In genomic region chr12:5071496-5071895, GRCh38 we compare ENCODE assay signal across 25 cellular contexts. TPM values are rescaled to one million over a fixed set of nuclear protein-coding genes. Genes with fewer than 3 reads are reported as not detected.
DNase-seq lines count a peak whose midpoint lies in the region; ATAC-seq, FAIRE-seq and TF ChIP-seq lines count a peak whose summit lies in the region.
"Had no signal": no experiment of that assay in that cellular context is flagged by ENCODE, and none has a peak within 500 bp of the region (broad histone marks: within the 10 kb centered on the region; RNA-seq: fewer than 3 reads in every experiment).

No MANE protein-coding gene starts in this region.

- no peak overlapping the region for H3K4ac ChIP-seq in H1 (replicated peaks; ENCODE audit: insufficient read length, low read depth, low read length)

- ATAC-seq in GM21529 (IDR thresholded peaks at IDR 0.05; ENCODE audit: unreplicated experiment), result no peak
- ATAC-seq: PC-3, SK-N-SH treated with all-trans-retinoic acid at 6 μM for 48 hours had no signal

- TF ChIP-seq POLR2A in H1 (IDR thresholded peaks at IDR 0.05; ENCODE audit: control extremely low read depth in 1 of 2, low read depth in 2 of 2, low read length in 2 of 2), result no peak

- H3F3A ChIP-seq in neural progenitor cell (ENCODE audit: low read depth), result no peaks in the 10 kb centered on the region

- TF ChIP-seq EP300 in H1 (IDR thresholded peaks at IDR 0.05; ENCODE audit: borderline replicate concordance in 1 of 2, low read depth in 2 of 2, low read length in 2 of 2), result no peak

- no peak overlapping the region for H2AK5ac ChIP-seq in H1 (ENCODE audit: low read depth, low read length)

- H2BK5ac ChIP-seq in H1 (ENCODE audit: low read depth, low read length), result no peak overlapping the region

- H3K9me3 Mint-ChIP-seq in neural progenitor cell, result no peaks in the 10 kb centered on the region

- no peak for TF ChIP-seq RAD21 in H1 (IDR thresholded peaks at IDR 0.05 in 1 of 2, conservative IDR thresholded peaks at IDR 0.05 in 1 of 2; ENCODE audit: low read depth in 2 of 2, low read length in 2 of 2)

- H4K5ac ChIP-seq in H1 (ENCODE audit: insufficient read length, low read depth, low read length), result no peak overlapping the region

- H3K79me2 ChIP-seq in H1 (ENCODE audit: control insufficient read depth in 1 of 2, insufficient read depth in 2 of 2, low read length in 2 of 2), result no peaks in the 10 kb centered on the region
- no peaks in the 10 kb centered on the region for H3K79me2 ChIP-seq in neural progenitor cell (ENCODE audit: low read depth)

- no peaks in the 10 kb centered on the region for H3K79me1 ChIP-seq in H1 (ENCODE audit: low read depth, low read length)

- CTCF ChIA-PET in H1 (lab: Charles Lee; ENCODE audit: partially characterized antibody), result interaction anchor here (0.5 to 10.3 kb wide), 22 partner anchors 10 to 725 kb away, joined by 3 to 149 read pairs (median 4); partner anchors contain the start of gene KCNA5

- DNase-seq in NCI-H1092 treated with DMSO at 0.1 percent for 48 hours (lab: John Stamatoyannopoulos, UW), result peak; percentile 9
- no peak for DNase-seq in NCI-H1092 (lab: John Stamatoyannopoulos, UW)
- DNase-seq in HTR-8/SVneo (ENCODE audit: insufficient read length, low spot score), result no peak
- DNase-seq in H1 (ENCODE audit: low read depth in 1 of 2, low spot score in 2 of 2), result no peak
- no peak for DNase-seq in neural progenitor cell (ENCODE audit: low spot score)
- DNase-seq in ureter (ENCODE audit: low spot score), result no peak
- DNase-seq in NCI-H510A (lab: John Stamatoyannopoulos, UW), result no peak
- DNase-seq: DND-41, GOT3, IMR-90, Karpas-422, NCI-H146, NCI-H2029 treated with DMSO at 0.1 percent for 48 hours, NCI-H510A treated with DMSO at 0.1 percent for 48 hours, NCI-H82, PC-3, SIG-M5 had no signal

- H4K91ac ChIP-seq in H1 (replicated peaks; ENCODE audit: insufficient read length, low read length), result no peak overlapping the region

- H2BK12ac ChIP-seq in H1 (ENCODE audit: low read depth, low read length), result 0 out of 2 replicates have a peak overlapping the region, but pooled peaks have one; percentile 45

- H3K27me3 ChIP-seq in H1 (replicated peaks in 1 of 4; ENCODE audit: control insufficient read depth in 3 of 4, extremely low read depth in 1 of 4, insufficient read depth in 3 of 4, low read length in 3 of 4), result 0 out of 7 replicates have a peak, but pooled peaks cover 0 to 4% (median 0%) of the 10 kb centered on the region in 4 experiments
- H3K27me3 ChIP-seq in neural progenitor cell, result no peaks in the 10 kb centered on the region

- no peak overlapping the region for H4K8ac ChIP-seq in H1 (ENCODE audit: extremely low read depth, insufficient read depth, low read length)

- peaks cover 0 to 5% (median 4%) of the 10 kb centered on the region in 4 experiments; a peak in 4 of 7 replicates for H3K4me1 ChIP-seq in H1 (replicated peaks in 1 of 4; ENCODE audit: control insufficient read depth in 3 of 4, insufficient read depth in 4 of 4, low read length in 3 of 4)
- peaks cover 36% of the 10 kb centered on the region for H3K4me1 ChIP-seq in neural progenitor cell

- no peak overlapping the region for H3K56ac ChIP-seq in H1 (replicated peaks; ENCODE audit: insufficient read length, low read depth, low read length)

- WGBS in H1 (ENCODE audit: extremely low coverage in 1 of 2, insufficient coverage in 1 of 2, insufficient read length in 1 of 2, insufficient replicate concordance in 2 of 2, low coverage in 1 of 2, low lambda C conversion rate in 2 of 2, missing lambda C conversion rate in 1 of 2), 2 experiments, result 68% methylated on average over 4 of the region's 4 CpGs; no CpG with 5 or more reads in 1 of the 2 experiments

- H3K4me3 ChIP-seq in H1 (ENCODE audit: extremely low read depth in 1 of 4, insufficient read depth in 2 of 4, low read depth in 3 of 4, low read length in 4 of 4), result no peak overlapping the region
- H3K4me3 ChIP-seq in neural progenitor cell, result no peak overlapping the region

- no peak overlapping the region for H3K27ac Mint-ChIP-seq in neural progenitor cell

- H3K4me2 ChIP-seq in H1 (ENCODE audit: insufficient read depth in 1 of 2, low read depth in 2 of 2, low read length in 2 of 2), result 0 out of 4 replicates have a peak overlapping the region, but pooled peaks of 1 of the 2 experiments have one; percentile 19
- H3K4me2 ChIP-seq in neural progenitor cell, result peak overlapping the region; percentile 34

- H3K14ac ChIP-seq in H1 (ENCODE audit: insufficient read length), result no peak overlapping the region

- POLR2A ChIA-PET in H1 (lab: Charles Lee; ENCODE audit: partially characterized antibody), result interaction anchor here (0.8 to 1.6 kb wide), 2 partner anchors 12 to 40 kb away, joined by 3 to 5 read pairs; no protein-coding TSS in a partner anchor

- H3K36me3 Mint-ChIP-seq in neural progenitor cell, result no peaks in the 10 kb centered on the region

- H4K20me1 ChIP-seq in H1 (replicated peaks in 1 of 2; ENCODE audit: control insufficient read depth in 1 of 2, insufficient read depth in 2 of 2, low read length in 2 of 2) (no peaks in the 10 kb centered on the region), neural progenitor cell (ENCODE audit: low read depth) (no peaks in the 10 kb centered on the region)

- TF ChIP-seq CTCF in H1 (IDR thresholded peaks at IDR 0.05; ENCODE audit: control extremely low read depth in 1 of 3, insufficient read depth in 1 of 3, low read depth in 1 of 3, low read length in 3 of 3) (peak in 1 of 3 experiments; percentile 32; a peak in 1 of 4 replicates), neural progenitor cell (IDR thresholded peaks at IDR 0.05) (peak; percentile 25)

- H3K4me1 Mint-ChIP-seq in neural progenitor cell, result peaks cover 22% of the 10 kb centered on the region

- no peak overlapping the region for H3K9ac ChIP-seq in H1 (replicated peaks in 1 of 4; ENCODE audit: extremely low read depth in 1 of 4, low read depth in 3 of 4, low read length in 3 of 4)
- H3K9ac ChIP-seq in neural progenitor cell, result no peak overlapping the region

- H3K9me3 ChIP-seq in H1 (ENCODE audit: insufficient read depth in 2 of 2, low read depth in 1 of 2, low read length in 1 of 2), result no peaks in the 10 kb centered on the region
- no peaks in the 10 kb centered on the region for H3K9me3 ChIP-seq in neural progenitor cell (ENCODE audit: low read depth)

- H2BK120ac ChIP-seq in H1 (replicated peaks; ENCODE audit: low read depth, low read length), result no peak overlapping the region

- no peak overlapping the region for H3K27ac ChIP-seq in H1 (ENCODE audit: low read depth, low read length)
- no peak overlapping the region for H3K27ac ChIP-seq in neural progenitor cell
- H3K27ac ChIP-seq: 22Rv1, HL-60, RWPE1 had no signal

- H3K18ac ChIP-seq in H1 (ENCODE audit: extremely low read depth, low read length), result no peak overlapping the region

- H2AFZ ChIP-seq in H1 (ENCODE audit: low read length) (peak overlapping the region; percentile 78; the same call in 1 of the 2 replicates), neural progenitor cell (replicated peaks) (peak overlapping the region; percentile 53)

- H3K36me3 ChIP-seq in H1 (ENCODE audit: control insufficient read depth in 2 of 4, insufficient read depth in 4 of 4, low read length in 3 of 4) (no peaks in the 10 kb centered on the region), neural progenitor cell (no peaks in the 10 kb centered on the region)

- FAIRE-seq in HTR-8/SVneo (lab: Jason Lieb, UNC) (peak; percentile 4), H1 (lab: Jason Lieb, UNC) (no peak)

- no peak overlapping the region for H3K4me3 Mint-ChIP-seq in neural progenitor cell

- no peak overlapping the region for H3K23ac ChIP-seq in H1 (ENCODE audit: insufficient read length)

- no peaks in the 10 kb centered on the region for H3K23me2 ChIP-seq in H1 (ENCODE audit: low read depth, low read length)

- H2BK15ac ChIP-seq in H1 (ENCODE audit: low read length), result no peak overlapping the region

- H3K27me3 Mint-ChIP-seq in neural progenitor cell (ENCODE audit: insufficient read depth, low read depth), result peaks cover 10% of the 10 kb centered on the region

- H2BK20ac ChIP-seq in H1 (ENCODE audit: low read length), result no peak overlapping the region

TF ChIP-seq in H1, 55 proteins besides CTCF, POLR2A, EP300 and RAD21:
- TF ChIP-seq, protein P1, sequence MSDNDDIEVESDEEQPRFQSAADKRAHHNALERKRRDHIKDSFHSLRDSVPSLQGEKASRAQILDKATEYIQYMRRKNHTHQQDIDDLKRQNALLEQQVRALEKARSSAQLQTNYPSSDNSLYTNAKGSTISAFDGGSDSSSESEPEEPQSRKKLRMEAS (IDR thresholded peaks at IDR 0.05), result no peak
- 0 out of 2 replicates have a peak, but pooled peaks have one; percentile 22 for TF ChIP-seq SP1 (IDR thresholded peaks at IDR 0.05; ENCODE audit: low read depth, low read length)

RNA-seq across cellular contexts. Expression of gene KCNA5, which starts 27.8 kb away (rescaled TPM):
- total RNA-seq in H1 (2021; fragmentation: NEBNext Ultra II Directional; extraction: Animal tissue kit (Norgen Biotek cat#: 25700)), result 0.11 and 0.20 TPM in 2 replicates
- 0.29 and 0.31 TPM in 2 replicates for polyA plus RNA-seq in H1 (2011; rRNA removed)
- 0.32 TPM for polyA plus RNA-seq in H1 (2011; cell fraction: cytosol; rRNA removed)
- 0.40 TPM for polyA plus RNA-seq in H1 (2011; cell fraction: nucleus; rRNA removed)
- 0.13 to 0.21 TPM (median 0.17 TPM) in 3 of 4 replicates, not detected in the other for polyA plus RNA-seq in H1 (2012, experiment 1 of 2)
- polyA plus RNA-seq in H1 (2012, experiment 2 of 2), result 0.13 TPM
- polyA plus RNA-seq in H1 (2013, experiment 1 of 2), result 0.08 TPM
- polyA plus RNA-seq in H1 (2013, experiment 2 of 2), result 0.09 TPM
- polyA minus RNA-seq in H1 (2011; rRNA and poly(A)+ RNA removed), result 0.29 and 0.38 TPM in 2 replicates
- polyA minus RNA-seq in H1 (2011; cell fraction: cytosol; rRNA and poly(A)+ RNA removed), result not detected
- 0.40 TPM for polyA minus RNA-seq in H1 (2011; cell fraction: nucleus; rRNA and poly(A)+ RNA removed)
- total RNA-seq in neural progenitor cell (ENCODE audit: low replicate concordance) (0.19 and 1.1 TPM in 2 replicates), ureter (0.13 TPM)
- total RNA-seq: G401, HT1080, IMR-90, MCF 10A, PC-3 had no signal
- polyA plus RNA-seq: IMR-90 had no signal
